1 cellular context compared by ENCODE assay signal in genomic region chr6:20757761-20758160, GRCh38.
TF ChIP-seq lines count a peak whose summit lies in the region.

No MANE protein-coding gene starts in this region.

TF ChIP-seq in A549, 52 proteins besides CTCF, POLR2A, EP300 and RAD21 (continued from another document):
- no peak for TF ChIP-seq NPAS2 (CRISPR knock-in tag; IDR thresholded peaks at IDR 0.05; ENCODE audit: borderline replicate concordance)
- TF ChIP-seq CBX2 (IDR thresholded peaks at IDR 0.05; ENCODE audit: borderline replicate concordance, low read depth): no peak
- TF ChIP-seq TFCP2L1 (CRISPR knock-in tag; IDR thresholded peaks at IDR 0.05): no peak
- TF ChIP-seq RFX5 (IDR thresholded peaks at IDR 0.05): no peak
- TF ChIP-seq TP53 (CRISPR knock-in tag; IDR thresholded peaks at IDR 0.05): no peak
- TF ChIP-seq CEBPB (IDR thresholded peaks at IDR 0.05): no peak
- TF ChIP-seq ZSCAN20 (CRISPR knock-in tag; IDR thresholded peaks at IDR 0.05): no peak
- TF ChIP-seq HDAC2 (IDR thresholded peaks at IDR 0.05): no peak
- no peak for TF ChIP-seq EHMT2 (IDR thresholded peaks at IDR 0.05; ENCODE audit: low read depth)
